Comparison of ENCODE assay signal across 23 cellular contexts in genomic region chrX:18151661-18152060, GRCh38.
"Had no signal": no experiment of that assay in that cellular context is flagged by ENCODE, and none has a peak within 500 bp of the region (broad histone marks: within the 10 kb centered on the region; RNA-seq: fewer than 3 reads in every experiment).

No MANE protein-coding gene starts in this region.

- H3K4me3 ChIP-seq: colonic mucosa, suprapubic skin had no signal

- H3K9me3 ChIP-seq: colonic mucosa, suprapubic skin had no signal

- H3K27ac ChIP-seq: brain microvascular endothelial cell, colonic mucosa, epithelial cell of prostate, foreskin keratinocyte, suprapubic skin, VCaP had no signal

- H3K4me3 Mint-ChIP-seq: activated naive CD4-positive, alpha-beta T cell treated with anti-CD3 and anti-CD28 coated beads for 36 hours; activated naive CD8-positive, alpha-beta T cell treated with anti-CD3 and anti-CD28 coated beads, Interleukin-2, amount 50 U/mL, for 24 hours; activated T-cell treated with anti-CD3 and anti-CD28 coated beads, Interleukin-2, amount 50 U/mL, for 4 hours; central memory CD8-positive, alpha-beta T cell; endodermal cell; nephron progenitor cell; stimulated activated naive CD8-positive, alpha-beta T cell treated with anti-CD3 and anti-CD28 coated beads, Interleukin-15, Interleukin-2, amounts not matched to agents 100 ng/mL and 50 ng/mL, for 24 hours had no signal

- H3K4me1 ChIP-seq: colonic mucosa, foreskin keratinocyte, suprapubic skin had no signal

- H3K4me1 Mint-ChIP-seq: activated naive CD8-positive, alpha-beta T cell treated with anti-CD3 and anti-CD28 coated beads, Interleukin-2, amount 50 U/mL, for 24 hours; central memory CD8-positive, alpha-beta T cell; endodermal cell; nephron progenitor cell had no signal

- ATAC-seq: activated naive CD8-positive, alpha-beta T cell treated with anti-CD3 and anti-CD28 coated beads, Interleukin-2, amount 50 U/mL, for 24 hours; activated T-cell treated with anti-CD3 and anti-CD28 coated beads, Interleukin-2, amount 50 U/mL, for 4 hours; foreskin keratinocyte; left lobe of liver had no signal

- H3K36me3 ChIP-seq: brain microvascular endothelial cell, colonic mucosa, suprapubic skin had no signal

- H3K27me3 ChIP-seq: brain microvascular endothelial cell, colonic mucosa, foreskin keratinocyte, suprapubic skin had no signal

- H3K9me3 Mint-ChIP-seq: activated naive CD8-positive, alpha-beta T cell treated with anti-CD3 and anti-CD28 coated beads, Interleukin-2, amount 50 U/mL, for 24 hours; activated T-cell treated with anti-CD3 and anti-CD28 coated beads, Interleukin-2, amount 50 U/mL, for 4 hours; central memory CD8-positive, alpha-beta T cell had no signal

- DNase-seq: activated CD4-positive, alpha-beta T cell treated with anti-CD3 and anti-CD28 coated beads, Interleukin-2, amount 50 U/mL, for 1 hour; activated CD4-positive, CD25-positive, alpha-beta regulatory T cell treated with anti-CD3 and anti-CD28 coated beads, Interleukin-2, amount 50 U/mL, for 72 hours; activated CD8-positive, alpha-beta memory T cell treated with anti-CD3 and anti-CD28 coated beads, Interleukin-2, amount 50 U/mL, for 4 hours; activated naive CD4-positive, alpha-beta T cell treated with anti-CD3 and anti-CD28 coated beads for 36 hours; activated naive CD8-positive, alpha-beta T cell treated with anti-CD3 and anti-CD28 coated beads, Interleukin-2, amount 50 U/mL, for 24 hours; activated T-cell treated with anti-CD3 and anti-CD28 coated beads, Interleukin-2, amount 50 U/mL, for 4 hours; anterior cingulate cortex; brain microvascular endothelial cell; colonic mucosa; endodermal cell; foreskin keratinocyte; glutamatergic neuron; nephron progenitor cell; nucleus accumbens; posterior cingulate gyrus; stimulated activated CD4-positive, alpha-beta T cell treated with anti-CD3 and anti-CD28 coated beads, Interleukin-2, amount 100 ng/mL, for 24 hours; trophoblast cell had no signal

- H3K27ac Mint-ChIP-seq: activated naive CD4-positive, alpha-beta T cell treated with anti-CD3 and anti-CD28 coated beads for 36 hours; activated naive CD8-positive, alpha-beta T cell treated with anti-CD3 and anti-CD28 coated beads, Interleukin-2, amount 50 U/mL, for 24 hours; endodermal cell; nephron progenitor cell; stimulated activated naive CD8-positive, alpha-beta T cell treated with anti-CD3 and anti-CD28 coated beads, Interleukin-15, Interleukin-2, amounts not matched to agents 100 ng/mL and 50 ng/mL, for 24 hours had no signal
